21 cellular contexts compared by ENCODE assay signal in genomic region chr11:65151500-65151899, GRCh38. TPM values are rescaled to one million over a fixed set of nuclear protein-coding genes. Genes with fewer than 3 reads are reported as not detected.
DNase-seq lines count a peak whose midpoint lies in the region; ATAC-seq, FAIRE-seq and TF ChIP-seq lines count a peak whose summit lies in the region.
"Had no signal": no experiment of that assay in that cellular context is flagged by ENCODE, and none has a peak within 500 bp of the region (broad histone marks: within the 10 kb centered on the region; RNA-seq: fewer than 3 reads in every experiment).

No MANE protein-coding gene starts in this region.

- no TSS peak for BruUV-seq in K562 (replicated peaks; lab: Mats Ljungman, UMichigan)

- peak overlapping the region in 1 of 2 experiments; percentile 48; a peak in 1 of 4 replicates for H3K9ac ChIP-seq in K562 (ENCODE audit: insufficient read depth in 1 of 2, low read depth in 2 of 2, low read length in 2 of 2)

- TF ChIP-seq RAD21 in K562 (CRISPR knock-in tag; conservative IDR thresholded peaks at IDR 0.05 in 1 of 2, IDR thresholded peaks at IDR 0.05 in 1 of 2): no peak

- no peaks in the 10 kb centered on the region for H3K36me3 ChIP-seq in K562 (ENCODE audit: control insufficient read depth, insufficient read depth, low read length)
- H3K36me3 ChIP-seq in upper lobe of right lung: no peaks in the 10 kb centered on the region

- POLR2A ChIA-PET in K562 (lab: Yijun Ruan, JAX): interaction anchor here (0.8 to 3.3 kb wide), 4 partner anchors 17 to 22 kb away, joined by 3 to 25 read pairs (median 4); partner anchors contain the start of genes SPDYC and SYVN1

- H3K9me3 ChIP-seq in K562 (replicated peaks; ENCODE audit: control insufficient read depth, insufficient read depth, low read depth, low read length) (no peaks in the 10 kb centered on the region; the same call in 1 of the 2 replicates), upper lobe of right lung (no peaks in the 10 kb centered on the region)

- H2AFZ ChIP-seq in K562 (ENCODE audit: low read depth, low read length): 0 out of 2 replicates have a peak overlapping the region, but pooled peaks have one; percentile 96

- 48% methylated on average over 2 of the region's 3 CpGs for WGBS in K562 (ENCODE audit: insufficient coverage, low coverage, missing lambda C conversion rate)

- peaks cover 5% of the 10 kb centered on the region for H3K4me1 Mint-ChIP-seq in activated naive CD8-positive, alpha-beta T cell treated with anti-CD3 and anti-CD28 coated beads for 36 hours
- H3K4me1 Mint-ChIP-seq in activated naive CD8-positive, alpha-beta T cell treated with anti-CD3 and anti-CD28 coated beads, Interleukin-2, amount 50 U/mL, for 24 hours: peaks cover 11% of the 10 kb centered on the region

- DNase-seq in activated naive CD8-positive, alpha-beta T cell treated with anti-CD3 and anti-CD28 coated beads for 36 hours: no peak
- no peak for DNase-seq in activated naive CD8-positive, alpha-beta T cell treated with anti-CD3 and anti-CD28 coated beads, Interleukin-2, amount 50 U/mL, for 24 hours
- DNase-seq in K562 (ENCODE audit: extremely low read depth in 1 of 4, low spot score in 3 of 4) (no peak), mesenteric fat pad (ENCODE audit: low spot score) (peak; percentile 2), upper lobe of right lung (no peak), NCI-H82 treated with DMSO at 0.1 percent for 48 hours (lab: John Stamatoyannopoulos, UW; ENCODE audit: unreplicated experiment) (no peak)
- DNase-seq: activated CD8-positive, alpha-beta memory T cell treated with anti-CD3 and anti-CD28 coated beads for 24 hours; CD4-positive, alpha-beta memory T cell; glutamatergic neuron; NCI-H1417 treated with DMSO at 0.1 percent for 48 hours; T-helper 1 cell had no signal

- in situ Hi-C loops in K562 (cut with MboI): no loop called here

- CTCF ChIA-PET in K562 (lab: Yijun Ruan, JAX; ENCODE audit: low intra/inter-chr PET ratio): no interaction called here

- intact Hi-C loops in K562 (cut with micrococcal nuclease) (no loop called here), upper lobe of right lung (cut with DNase I) (no loop called here)

- H3K27me3 ChIP-seq in K562 (ENCODE audit: control insufficient read depth in 2 of 2, insufficient read depth in 2 of 2, low read length in 2 of 2) (no peaks in the 10 kb centered on the region), upper lobe of right lung (no peaks in the 10 kb centered on the region)

- no peak for FAIRE-seq in K562 (lab: Jason Lieb, UNC)
- FAIRE-seq: A204.1, islet of Langerhans had no signal

- no peaks in the 10 kb centered on the region for H3K9me1 ChIP-seq in K562 (ENCODE audit: control insufficient read depth, insufficient read depth, low read length)

- no peaks in the 10 kb centered on the region for H4K20me1 ChIP-seq in K562 (replicated peaks; ENCODE audit: control insufficient read depth, insufficient read depth, low read length)

- H3K27me3 Mint-ChIP-seq in activated naive CD8-positive, alpha-beta T cell treated with anti-CD3 and anti-CD28 coated beads for 36 hours: peaks cover 7% of the 10 kb centered on the region
- peaks cover 5% of the 10 kb centered on the region for H3K27me3 Mint-ChIP-seq in activated naive CD8-positive, alpha-beta T cell treated with anti-CD3 and anti-CD28 coated beads, Interleukin-2, amount 50 U/mL, for 24 hours
- H3K27me3 Mint-ChIP-seq: CD4-positive, alpha-beta memory T cell had no signal

- no peak overlapping the region; the same call in 1 of the 2 replicates for H3K4me2 ChIP-seq in K562 (ENCODE audit: insufficient read depth, low read length)
- H3K4me2 ChIP-seq: smooth muscle cell had no signal

- peak overlapping the region; percentile 58 for H3K27ac Mint-ChIP-seq in activated naive CD8-positive, alpha-beta T cell treated with anti-CD3 and anti-CD28 coated beads for 36 hours
- no peak overlapping the region for H3K27ac Mint-ChIP-seq in activated naive CD8-positive, alpha-beta T cell treated with anti-CD3 and anti-CD28 coated beads, Interleukin-2, amount 50 U/mL, for 24 hours
- H3K27ac Mint-ChIP-seq: activated T-helper 2 cell treated with anti-CD3 and anti-CD28 coated beads, Interferon-gamma antibody, Interleukin-2, Interleukin-4, amounts not matched to agents 10 μg/mL and 5 μg/mL and 100 μg/mL, durations not matched to agents 14 hours and 24 hours and 36 hours had no signal

- no peaks in the 10 kb centered on the region for H3K9me3 Mint-ChIP-seq in activated naive CD8-positive, alpha-beta T cell treated with anti-CD3 and anti-CD28 coated beads for 36 hours
- no peaks in the 10 kb centered on the region for H3K9me3 Mint-ChIP-seq in activated naive CD8-positive, alpha-beta T cell treated with anti-CD3 and anti-CD28 coated beads, Interleukin-2, amount 50 U/mL, for 24 hours
- H3K9me3 Mint-ChIP-seq: activated T-helper 2 cell treated with anti-CD3 and anti-CD28 coated beads, Interferon-gamma antibody, Interleukin-2, Interleukin-4, amounts not matched to agents 10 μg/mL and 5 μg/mL and 100 μg/mL, durations not matched to agents 14 hours and 24 hours and 36 hours; type B pancreatic cell had no signal

- TF ChIP-seq CTCF in K562 (IDR thresholded peaks at IDR 0.05 in 2 of 3, conservative IDR thresholded peaks at IDR 0.05 in 1 of 3; ENCODE audit: insufficient read depth in 2 of 3, low read depth in 1 of 3, low read length in 3 of 3) (no peak), upper lobe of right lung (IDR thresholded peaks at IDR 0.05) (no peak)

- H3K79me2 ChIP-seq in K562 (ENCODE audit: control insufficient read depth, insufficient read depth, low read length): no peaks in the 10 kb centered on the region

- no peaks in the 10 kb centered on the region for H3K36me3 Mint-ChIP-seq in activated naive CD8-positive, alpha-beta T cell treated with anti-CD3 and anti-CD28 coated beads for 36 hours
- no peaks in the 10 kb centered on the region for H3K36me3 Mint-ChIP-seq in activated naive CD8-positive, alpha-beta T cell treated with anti-CD3 and anti-CD28 coated beads, Interleukin-2, amount 50 U/mL, for 24 hours (ENCODE audit: low read depth)
- H3K36me3 Mint-ChIP-seq: CD4-positive, alpha-beta memory T cell; type B pancreatic cell had no signal

- H3K4me3 ChIP-seq in K562: no peak overlapping the region
- no peak overlapping the region for H3K4me3 ChIP-seq in upper lobe of right lung
- H3K4me3 ChIP-seq: smooth muscle cell had no signal

- H3K4me1 ChIP-seq in K562 (replicated peaks in 1 of 2; ENCODE audit: control insufficient read depth in 2 of 2, insufficient read depth in 2 of 2, low read length in 2 of 2) (peaks cover 20 to 26% of the 10 kb centered on the region in 2 experiments), upper lobe of right lung (peaks cover 17% of the 10 kb centered on the region)

- no peak for TF ChIP-seq POLR2A in K562 (conservative IDR thresholded peaks at IDR 0.05)

- ATAC-seq in activated naive CD8-positive, alpha-beta T cell treated with anti-CD3 and anti-CD28 coated beads, Interleukin-2, amount 50 U/mL, for 24 hours: no peak
- no peak for ATAC-seq in K562
- ATAC-seq in upper lobe of right lung: no peak
- no peak for ATAC-seq in GM21526 (IDR thresholded peaks at IDR 0.05; ENCODE audit: low FRiP score, unreplicated experiment)
- ATAC-seq in GM19324 (IDR thresholded peaks at IDR 0.05; ENCODE audit: low FRiP score, unreplicated experiment): no peak

- H3K27ac ChIP-seq in K562 (ENCODE audit: extremely low read depth, low read depth, low read length) (peak overlapping the region; percentile 82; the same call in 1 of the 3 replicates), upper lobe of right lung (peak overlapping the region; percentile 71)

- no peak overlapping the region for H3K4me3 Mint-ChIP-seq in activated naive CD8-positive, alpha-beta T cell treated with anti-CD3 and anti-CD28 coated beads for 36 hours
- H3K4me3 Mint-ChIP-seq in activated naive CD8-positive, alpha-beta T cell treated with anti-CD3 and anti-CD28 coated beads, Interleukin-2, amount 50 U/mL, for 24 hours: no peak overlapping the region
- H3K4me3 Mint-ChIP-seq: CD4-positive, alpha-beta memory T cell; type B pancreatic cell had no signal

- TF ChIP-seq EP300 in K562 (IDR thresholded peaks at IDR 0.05; ENCODE audit: low read length): no peak

RNA-seq across cellular contexts. Expression of gene SYVN1, which starts 17.2 kb away (rescaled TPM):
- 10 to 100 TPM; 27.5 to 29.3 TPM for total RNA-seq in activated naive CD8-positive, alpha-beta T cell treated with anti-CD3 and anti-CD28 coated beads for 36 hours
- 160 and 411 TPM in 2 replicates for total RNA-seq in K562 (2011; cell fraction: chromatin; rRNA removed; ENCODE audit: low replicate concordance)
- 212 and 239 TPM in 2 replicates for total RNA-seq in K562 (2011; cell fraction: nucleolus; rRNA removed)
- 199 and 204 TPM in 2 replicates for total RNA-seq in K562 (2011; cell fraction: nucleoplasm; rRNA removed)
- 9.9 and 10.7 TPM in 2 replicates for total RNA-seq in K562 (2014; rRNA removed)
- total RNA-seq in K562 (2014; rRNA removed; fragmentation: Illumina TruSeq; extraction: Trizol): 7.3 and 9.8 TPM in 2 replicates
- total RNA-seq in K562 (2015; rRNA removed; fragmentation: Illumina TruSeq; extraction: Trizol): 8.0 and 8.7 TPM in 2 replicates
- 42.7 and 47.4 TPM in 2 replicates for total RNA-seq in K562 (2021)
- 13.1 and 36.5 TPM in 2 replicates for polyA plus RNA-seq in K562 (2011; rRNA removed)
- 20.0 and 43.0 TPM in 2 replicates for polyA plus RNA-seq in K562 (2011; cell fraction: cytosol; rRNA removed)
- 131 and 155 TPM in 2 replicates for polyA plus RNA-seq in K562 (2011; cell fraction: nucleus; rRNA removed)
- polyA plus RNA-seq in K562 (2012): 34.0 and 57.6 TPM in 2 replicates
- 38.5 and 40.1 TPM in 2 replicates for polyA plus RNA-seq in K562 (2014; fragmentation: Illumina TruSeq; extraction: Trizol)
- polyA plus RNA-seq in K562 (2014; fragmentation: Nextera tagmentation; extraction: Ambion mirVana): under 1 TPM; 0.41 to 0.63 TPM
- polyA plus RNA-seq in K562 (2014; rRNA removed): 19.1 and 19.3 TPM in 2 replicates
- polyA minus RNA-seq in K562 (2011; rRNA and poly(A)+ RNA removed): 62.5 and 65.5 TPM in 2 replicates
- 37.2 and 49.5 TPM in 2 replicates for polyA minus RNA-seq in K562 (2011; cell fraction: cytosol; rRNA and poly(A)+ RNA removed)
- polyA minus RNA-seq in K562 (2011; cell fraction: nucleus; rRNA and poly(A)+ RNA removed): 49.5 and 75.9 TPM in 2 replicates
- total RNA-seq in mesenteric fat pad: 78.8 TPM
- total RNA-seq in upper lobe of right lung: 69.0 TPM

RNA-seq across cellular contexts. Expression of gene SPDYC, which starts 18.5 kb away (rescaled TPM):
- total RNA-seq in activated naive CD8-positive, alpha-beta T cell treated with anti-CD3 and anti-CD28 coated beads for 36 hours: not detected
- 3.3 and 7.2 TPM in 2 replicates for total RNA-seq in K562 (2011; cell fraction: chromatin; rRNA removed; ENCODE audit: low replicate concordance)
- total RNA-seq in K562 (2011; cell fraction: nucleolus; rRNA removed): 10.7 and 13.8 TPM in 2 replicates
- 7.4 and 10.0 TPM in 2 replicates for total RNA-seq in K562 (2011; cell fraction: nucleoplasm; rRNA removed)
- total RNA-seq in K562 (2014; rRNA removed) (11.2 and 11.3 TPM in 2 replicates), K562 (2014; rRNA removed; fragmentation: Illumina TruSeq; extraction: Trizol) (5.8 and 6.1 TPM in 2 replicates), K562 (2015; rRNA removed; fragmentation: Illumina TruSeq; extraction: Trizol) (6.6 and 7.3 TPM in 2 replicates), K562 (2021) (15.1 and 15.9 TPM in 2 replicates), mesenteric fat pad (not detected), upper lobe of right lung (not detected)
- polyA plus RNA-seq in K562 (2011; rRNA removed) (4.8 and 11.7 TPM in 2 replicates), K562 (2014; fragmentation: Illumina TruSeq; extraction: Trizol) (18.5 and 18.8 TPM in 2 replicates), K562 (2014; fragmentation: Nextera tagmentation; extraction: Ambion mirVana) (1 to 10 TPM; 4.4 to 9.2 TPM), K562 (2014; rRNA removed) (14.0 and 15.6 TPM in 2 replicates)
- polyA plus RNA-seq in K562 (2011; cell fraction: cytosol; rRNA removed): 10.3 and 15.8 TPM in 2 replicates
- polyA plus RNA-seq in K562 (2011; cell fraction: nucleus; rRNA removed): 26.3 and 27.0 TPM in 2 replicates
- 16.9 and 34.8 TPM in 2 replicates for polyA plus RNA-seq in K562 (2012)
- polyA minus RNA-seq in K562 (2011; rRNA and poly(A)+ RNA removed): 2.2 and 2.3 TPM in 2 replicates
- polyA minus RNA-seq in K562 (2011; cell fraction: cytosol; rRNA and poly(A)+ RNA removed): 4.1 and 5.1 TPM in 2 replicates
- 2.0 and 3.9 TPM in 2 replicates for polyA minus RNA-seq in K562 (2011; cell fraction: nucleus; rRNA and poly(A)+ RNA removed)
- total RNA-seq: activated T-helper 2 cell treated with anti-CD3 and anti-CD28 coated beads, Interferon-gamma antibody, Interleukin-2, Interleukin-4, amounts not matched to agents 10 μg/mL and 5 μg/mL and 100 μg/mL, durations not matched to agents 14 hours and 24 hours and 36 hours; CD4-positive, alpha-beta memory T cell; cerebellum; Daoy; osteoblast; smooth muscle cell had no signal
- polyA plus RNA-seq: CD4-positive, alpha-beta memory T cell; smooth muscle cell had no signal

RNA-seq across cellular contexts. Expression of gene MRPL49, which starts 29.4 kb away (rescaled TPM):
- 100 to 1,000 TPM in 1 of 2 experiments, 10 to 100 TPM in 1; 99.9 to 100 TPM for total RNA-seq in activated naive CD8-positive, alpha-beta T cell treated with anti-CD3 and anti-CD28 coated beads for 36 hours
- total RNA-seq in K562 (2011; cell fraction: chromatin; rRNA removed; ENCODE audit: low replicate concordance): 22.2 and 52.3 TPM in 2 replicates
- total RNA-seq in K562 (2011; cell fraction: nucleolus; rRNA removed): 45.3 and 47.5 TPM in 2 replicates
- 43.8 and 56.6 TPM in 2 replicates for total RNA-seq in K562 (2011; cell fraction: nucleoplasm; rRNA removed)
- total RNA-seq in K562 (2014; rRNA removed): 129 and 180 TPM in 2 replicates
- total RNA-seq in K562 (2014; rRNA removed; fragmentation: Illumina TruSeq; extraction: Trizol): 65.5 and 74.3 TPM in 2 replicates
- 78.2 and 83.1 TPM in 2 replicates for total RNA-seq in K562 (2015; rRNA removed; fragmentation: Illumina TruSeq; extraction: Trizol)
- total RNA-seq in K562 (2021): 86.8 and 88.5 TPM in 2 replicates
- 96.1 and 97.2 TPM in 2 replicates for polyA plus RNA-seq in K562 (2011; rRNA removed)
- polyA plus RNA-seq in K562 (2011; cell fraction: cytosol; rRNA removed): 145 and 172 TPM in 2 replicates
- polyA plus RNA-seq in K562 (2011; cell fraction: nucleus; rRNA removed): 33.4 and 33.6 TPM in 2 replicates
- polyA plus RNA-seq in K562 (2012): 67.5 and 83.2 TPM in 2 replicates
- polyA plus RNA-seq in K562 (2014; fragmentation: Illumina TruSeq; extraction: Trizol): 123 and 127 TPM in 2 replicates
- 100 to 1,000 TPM in 1 of 2 experiments, 10 to 100 TPM in 1; 76.2 to 132 TPM for polyA plus RNA-seq in K562 (2014; fragmentation: Nextera tagmentation; extraction: Ambion mirVana)
- 91.2 and 112 TPM in 2 replicates for polyA plus RNA-seq in K562 (2014; rRNA removed)
- 44.7 and 62.6 TPM in 2 replicates for polyA minus RNA-seq in K562 (2011; rRNA and poly(A)+ RNA removed)
- 33.6 and 45.3 TPM in 2 replicates for polyA minus RNA-seq in K562 (2011; cell fraction: cytosol; rRNA and poly(A)+ RNA removed)
- polyA minus RNA-seq in K562 (2011; cell fraction: nucleus; rRNA and poly(A)+ RNA removed): 14.1 and 19.7 TPM in 2 replicates
- 26.1 TPM for total RNA-seq in mesenteric fat pad
- total RNA-seq in upper lobe of right lung: 53.7 TPM

RNA-seq across cellular contexts. Expression of gene FAU, which starts 29.6 kb away (rescaled TPM):
- 1,000 to 10,000 TPM; 1,087 to 1,097 TPM for total RNA-seq in activated naive CD8-positive, alpha-beta T cell treated with anti-CD3 and anti-CD28 coated beads for 36 hours
- total RNA-seq in K562 (2011; cell fraction: chromatin; rRNA removed; ENCODE audit: low replicate concordance): 85.1 and 161 TPM in 2 replicates
- 307 and 365 TPM in 2 replicates for total RNA-seq in K562 (2011; cell fraction: nucleolus; rRNA removed)
- total RNA-seq in K562 (2011; cell fraction: nucleoplasm; rRNA removed): 257 and 358 TPM in 2 replicates
- total RNA-seq in K562 (2014; rRNA removed) (1,447 and 1,737 TPM in 2 replicates), K562 (2014; rRNA removed; fragmentation: Illumina TruSeq; extraction: Trizol) (702 and 715 TPM in 2 replicates), K562 (2015; rRNA removed; fragmentation: Illumina TruSeq; extraction: Trizol) (990 and 995 TPM in 2 replicates), K562 (2021) (1,380 and 1,521 TPM in 2 replicates), mesenteric fat pad (617 TPM), upper lobe of right lung (754 TPM)
- polyA plus RNA-seq in K562 (2011; rRNA removed) (562 and 568 TPM in 2 replicates), K562 (2014; fragmentation: Illumina TruSeq; extraction: Trizol) (942 and 1,036 TPM in 2 replicates), K562 (2014; fragmentation: Nextera tagmentation; extraction: Ambion mirVana) (100 to 1,000 TPM; 433 to 575 TPM), K562 (2014; rRNA removed) (1,498 and 1,827 TPM in 2 replicates)
- polyA plus RNA-seq in K562 (2011; cell fraction: cytosol; rRNA removed): 741 and 1,178 TPM in 2 replicates
- polyA plus RNA-seq in K562 (2011; cell fraction: nucleus; rRNA removed): 380 and 503 TPM in 2 replicates
- polyA plus RNA-seq in K562 (2012): 1,837 and 2,123 TPM in 2 replicates
- 236 and 263 TPM in 2 replicates for polyA minus RNA-seq in K562 (2011; rRNA and poly(A)+ RNA removed)
- polyA minus RNA-seq in K562 (2011; cell fraction: cytosol; rRNA and poly(A)+ RNA removed): 352 and 386 TPM in 2 replicates
- polyA minus RNA-seq in K562 (2011; cell fraction: nucleus; rRNA and poly(A)+ RNA removed): 98.0 and 181 TPM in 2 replicates

RNA-seq across cellular contexts. Expression of gene CAPN1, which starts 30.2 kb away (rescaled TPM):
- 10 to 100 TPM; 57.9 to 66.7 TPM for total RNA-seq in activated naive CD8-positive, alpha-beta T cell treated with anti-CD3 and anti-CD28 coated beads for 36 hours
- total RNA-seq in K562 (2011; cell fraction: chromatin; rRNA removed; ENCODE audit: low replicate concordance): 216 and 541 TPM in 2 replicates
- total RNA-seq in K562 (2011; cell fraction: nucleolus; rRNA removed): 238 and 253 TPM in 2 replicates
- total RNA-seq in K562 (2011; cell fraction: nucleoplasm; rRNA removed): 194 and 215 TPM in 2 replicates
- total RNA-seq in K562 (2014; rRNA removed) (112 and 116 TPM in 2 replicates), K562 (2014; rRNA removed; fragmentation: Illumina TruSeq; extraction: Trizol) (21.7 and 24.8 TPM in 2 replicates), K562 (2015; rRNA removed; fragmentation: Illumina TruSeq; extraction: Trizol) (51.5 and 52.2 TPM in 2 replicates), K562 (2021) (195 and 199 TPM in 2 replicates), mesenteric fat pad (102 TPM), upper lobe of right lung (179 TPM)
- polyA plus RNA-seq in K562 (2011; rRNA removed) (61.6 and 138 TPM in 2 replicates), K562 (2014; fragmentation: Illumina TruSeq; extraction: Trizol) (143 and 183 TPM in 2 replicates), K562 (2014; fragmentation: Nextera tagmentation; extraction: Ambion mirVana) (1 to 10 TPM; 3.5 to 6.0 TPM), K562 (2014; rRNA removed) (112 and 133 TPM in 2 replicates)
- 70.1 and 167 TPM in 2 replicates for polyA plus RNA-seq in K562 (2011; cell fraction: cytosol; rRNA removed)
- polyA plus RNA-seq in K562 (2011; cell fraction: nucleus; rRNA removed): 212 and 301 TPM in 2 replicates
- 106 and 148 TPM in 2 replicates for polyA plus RNA-seq in K562 (2012)
- polyA minus RNA-seq in K562 (2011; rRNA and poly(A)+ RNA removed): 53.1 and 54.9 TPM in 2 replicates
- polyA minus RNA-seq in K562 (2011; cell fraction: cytosol; rRNA and poly(A)+ RNA removed): 100 and 118 TPM in 2 replicates
- 61.7 and 93.0 TPM in 2 replicates for polyA minus RNA-seq in K562 (2011; cell fraction: nucleus; rRNA and poly(A)+ RNA removed)
